9 cellular contexts compared by ENCODE assay signal in the genomic region with DNA sequence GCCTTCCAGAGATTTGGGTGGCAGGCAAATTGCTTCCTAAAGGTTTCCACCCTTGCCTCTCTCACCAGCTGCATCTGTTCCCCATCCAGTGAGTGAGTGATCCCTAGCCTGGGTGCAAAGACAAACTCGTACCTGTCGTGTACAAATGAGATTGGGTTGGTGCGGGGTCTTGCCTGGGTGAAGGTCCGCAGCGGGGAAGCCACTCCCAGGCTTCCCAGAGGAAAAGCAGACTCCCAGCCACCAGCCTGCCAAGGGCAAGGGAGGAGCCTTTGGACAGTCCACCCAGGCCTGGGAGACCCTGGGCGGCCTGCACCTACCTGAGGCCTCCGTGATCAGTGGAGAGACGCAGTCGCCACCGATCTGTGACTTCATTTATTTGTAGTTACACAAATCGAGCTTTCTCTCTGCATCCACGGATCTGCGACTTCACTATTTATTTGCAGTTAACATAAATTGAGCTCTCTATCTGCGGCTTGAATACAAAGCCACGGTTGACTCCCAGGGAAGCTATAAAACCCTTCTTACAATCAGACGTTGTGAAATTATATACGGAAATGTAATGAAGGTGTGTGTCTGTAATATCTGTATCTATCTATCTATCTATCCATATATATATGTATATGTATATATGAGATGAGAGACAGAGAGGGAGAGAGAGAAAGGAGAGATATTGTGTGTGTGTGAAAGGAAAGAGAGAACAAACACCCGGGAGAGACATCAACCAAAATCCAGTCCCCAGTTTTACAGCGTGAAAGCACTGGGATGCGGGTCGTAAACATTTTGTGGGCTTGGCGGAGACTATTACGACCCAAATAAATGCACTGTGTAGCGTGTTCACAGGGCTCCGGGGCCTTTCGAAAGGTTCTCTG. TPM values are rescaled to one million over a fixed set of nuclear protein-coding genes. Genes with fewer than 3 reads are reported as not detected.
DNase-seq lines count a peak whose midpoint lies in the region; ATAC-seq, FAIRE-seq and TF ChIP-seq lines count a peak whose summit lies in the region.
"Had no signal": no experiment of that assay in that cellular context is flagged by ENCODE, and none has a peak within 500 bp of the region (broad histone marks: within the 10 kb centered on the region; RNA-seq: fewer than 3 reads in every experiment).

No MANE protein-coding gene starts in this region.

- peaks cover 6 to 7% of the 10 kb centered on the region in 2 donors for H3K4me1 ChIP-seq in kidney (ENCODE audit: control insufficient read depth in 1 of 2, insufficient read depth in 1 of 2, low read depth in 1 of 2, low read length in 2 of 2)

- H3K4me3 ChIP-seq in kidney (ENCODE audit: low read length in 2 of 2): peak overlapping the region; percentile 77 to 86

- H3K9ac ChIP-seq in kidney (ENCODE audit: low read length in 2 of 2): peak overlapping the region; percentile 76 to 77

- peak overlapping the region; percentile 96 to 98 for H3K27ac ChIP-seq in kidney (ENCODE audit: low read depth in 2 of 2, low read length in 2 of 2)
- H3K27ac ChIP-seq: body of pancreas had no signal

- peaks cover 30% of the 10 kb centered on the region for H3K4me1 Mint-ChIP-seq in activated CD4-positive, alpha-beta T cell treated with anti-CD3 and anti-CD28 coated beads for 36 hours
- H3K4me1 Mint-ChIP-seq in activated T-cell treated with anti-CD3 and anti-CD28 coated beads, Interleukin-2, amount 50 U/mL, for 4 hours (ENCODE audit: low read depth): peaks cover 30% of the 10 kb centered on the region
- peaks cover 67% of the 10 kb centered on the region for H3K4me1 Mint-ChIP-seq in stimulated activated naive CD8-positive, alpha-beta T cell treated with anti-CD3 and anti-CD28 coated beads, Interleukin-15, amount 100 ng/mL, for 72 hours

- no peak for FAIRE-seq in kidney (lab: Jason Lieb, UNC)

- intact Hi-C loops in activated CD4-positive, alpha-beta T cell treated with anti-CD3 and anti-CD28 coated beads for 36 hours (cut with DNase I, micrococcal nuclease): loop anchor here (2.0 to 5.0 kb wide), 4 partner anchors 39 to 791 kb away; a partner anchor contains a TSS
- intact Hi-C loops in kidney (cut with DNase I): loop anchor here (10.0 kb wide), 1 partner anchor 785 kb away; no protein-coding TSS in a partner anchor

- H3K27ac Mint-ChIP-seq in activated CD4-positive, alpha-beta T cell treated with anti-CD3 and anti-CD28 coated beads for 36 hours: no peak overlapping the region
- H3K27ac Mint-ChIP-seq in stimulated activated naive CD8-positive, alpha-beta T cell treated with anti-CD3 and anti-CD28 coated beads, Interleukin-15, amount 100 ng/mL, for 72 hours: no peak overlapping the region

- POLR2A ChIA-PET in activated CD4-positive, alpha-beta T cell treated with anti-CD3 and anti-CD28 coated beads for 36 hours (lab: Charles Lee): no interaction called here

- no peaks in the 10 kb centered on the region for H3K9me3 Mint-ChIP-seq in activated CD4-positive, alpha-beta T cell treated with anti-CD3 and anti-CD28 coated beads for 36 hours (ENCODE audit: low read depth)
- H3K9me3 Mint-ChIP-seq in activated T-cell treated with anti-CD3 and anti-CD28 coated beads, Interleukin-2, amount 50 U/mL, for 4 hours: no peaks in the 10 kb centered on the region
- no peaks in the 10 kb centered on the region for H3K9me3 Mint-ChIP-seq in stimulated activated naive CD8-positive, alpha-beta T cell treated with anti-CD3 and anti-CD28 coated beads, Interleukin-15, amount 100 ng/mL, for 72 hours

- CTCF ChIA-PET in activated CD4-positive, alpha-beta T cell treated with anti-CD3 and anti-CD28 coated beads for 36 hours (lab: Charles Lee): interaction anchor here (0.8 to 1.7 kb wide), 12 partner anchors 9 to 1308 kb away, joined by 3 to 6 read pairs (median 4); no protein-coding TSS in a partner anchor

- no peaks in the 10 kb centered on the region for H3K36me3 Mint-ChIP-seq in activated CD4-positive, alpha-beta T cell treated with anti-CD3 and anti-CD28 coated beads for 36 hours (ENCODE audit: low read depth)
- no peaks in the 10 kb centered on the region for H3K36me3 Mint-ChIP-seq in activated T-cell treated with anti-CD3 and anti-CD28 coated beads, Interleukin-2, amount 50 U/mL, for 4 hours (ENCODE audit: insufficient read depth)

- peaks cover 0 to 5% of the 10 kb centered on the region in 2 donors for H3K36me3 ChIP-seq in kidney (ENCODE audit: control insufficient read depth in 1 of 2, insufficient read depth in 2 of 2, low read length in 2 of 2)

- peaks cover 79% of the 10 kb centered on the region for H3K27me3 Mint-ChIP-seq in activated CD4-positive, alpha-beta T cell treated with anti-CD3 and anti-CD28 coated beads for 36 hours
- peaks cover 82% of the 10 kb centered on the region for H3K27me3 Mint-ChIP-seq in activated T-cell treated with anti-CD3 and anti-CD28 coated beads, Interleukin-2, amount 50 U/mL, for 4 hours (ENCODE audit: low read depth)
- H3K27me3 Mint-ChIP-seq in stimulated activated naive CD8-positive, alpha-beta T cell treated with anti-CD3 and anti-CD28 coated beads, Interleukin-15, amount 100 ng/mL, for 72 hours: peaks cover 99% of the 10 kb centered on the region

- ATAC-seq in activated CD4-positive, alpha-beta T cell treated with anti-CD3 and anti-CD28 coated beads for 36 hours: no peak
- no peak for ATAC-seq in activated T-cell treated with anti-CD3 and anti-CD28 coated beads, Interleukin-2, amount 50 U/mL, for 4 hours
- ATAC-seq in stimulated activated naive CD8-positive, alpha-beta T cell treated with anti-CD3 and anti-CD28 coated beads, Interleukin-15, amount 100 ng/mL, for 72 hours: no peak
- ATAC-seq in GM19324 (IDR thresholded peaks at IDR 0.05; ENCODE audit: low FRiP score, unreplicated experiment) (no peak), GM21825 (IDR thresholded peaks at IDR 0.05; ENCODE audit: unreplicated experiment) (no peak)

- TF ChIP-seq CTCF in kidney (IDR thresholded peaks at IDR 0.05; ENCODE audit: borderline replicate concordance, extremely low read depth, insufficient read depth): no peak

- no peaks in the 10 kb centered on the region for H3K9me3 ChIP-seq in kidney (ENCODE audit: control insufficient read depth in 1 of 2, low read length in 2 of 2)
- H3K9me3 ChIP-seq: body of pancreas had no signal

- peak overlapping the region; percentile 4 for H3K4me3 Mint-ChIP-seq in activated CD4-positive, alpha-beta T cell treated with anti-CD3 and anti-CD28 coated beads for 36 hours
- H3K4me3 Mint-ChIP-seq in activated T-cell treated with anti-CD3 and anti-CD28 coated beads, Interleukin-2, amount 50 U/mL, for 4 hours: peak overlapping the region; percentile 46
- peak overlapping the region; percentile 58 to 73 for H3K4me3 Mint-ChIP-seq in stimulated activated naive CD8-positive, alpha-beta T cell treated with anti-CD3 and anti-CD28 coated beads, Interleukin-15, amount 100 ng/mL, for 72 hours

- DNase-seq in activated CD4-positive, alpha-beta T cell treated with anti-CD3 and anti-CD28 coated beads for 36 hours: no peak
- DNase-seq in activated CD4-positive, alpha-beta T cell treated with anti-CD3 and anti-CD28 coated beads, Interleukin-2, amount 50 U/mL, for 48 hours: no peak
- DNase-seq in activated T-cell treated with anti-CD3 and anti-CD28 coated beads, Interleukin-2, amount 50 U/mL, for 4 hours: no peak
- DNase-seq in kidney: peak; percentile 79
- no peak for DNase-seq in stimulated activated naive CD8-positive, alpha-beta T cell treated with anti-CD3 and anti-CD28 coated beads, Interleukin-15, amount 100 ng/mL, for 72 hours
- no peak for DNase-seq in pons (ENCODE audit: low spot score)

RNA-seq across cellular contexts. Expression of a gene that starts 3.0 kb away (rescaled TPM):
- not detected for total RNA-seq in activated CD4-positive, alpha-beta T cell treated with anti-CD3 and anti-CD28 coated beads for 36 hours
- total RNA-seq in activated T-cell treated with anti-CD3 and anti-CD28 coated beads, Interleukin-2, amount 50 U/mL, for 4 hours: not detected
- 31.3 TPM for total RNA-seq in kidney
- polyA plus RNA-seq in kidney (ENCODE audit: insufficient read depth, low read depth, low replicate concordance): 23.8 TPM

RNA-seq across cellular contexts. Expression of a gene that starts 5.8 kb away (rescaled TPM):
- not detected for total RNA-seq in activated CD4-positive, alpha-beta T cell treated with anti-CD3 and anti-CD28 coated beads for 36 hours
- total RNA-seq in activated T-cell treated with anti-CD3 and anti-CD28 coated beads, Interleukin-2, amount 50 U/mL, for 4 hours: under 1 TPM in 2 of 3 donors, not detected in 1; 0.28 to 0.76 TPM
- 36.8 TPM for total RNA-seq in kidney
- polyA plus RNA-seq in kidney (ENCODE audit: insufficient read depth, low read depth, low replicate concordance): 36.7 TPM
- total RNA-seq: body of pancreas had no signal

RNA-seq across cellular contexts. Expression of a gene that starts 7.1 kb away (rescaled TPM):
- total RNA-seq in activated CD4-positive, alpha-beta T cell treated with anti-CD3 and anti-CD28 coated beads for 36 hours: not detected
- total RNA-seq in activated T-cell treated with anti-CD3 and anti-CD28 coated beads, Interleukin-2, amount 50 U/mL, for 4 hours: not detected
- total RNA-seq in kidney: 21.2 TPM
- 6.3 TPM for polyA plus RNA-seq in kidney (ENCODE audit: insufficient read depth, low read depth, low replicate concordance)

RNA-seq across cellular contexts. Expression of a gene that starts 11.9 kb away (rescaled TPM):
- not detected for total RNA-seq in activated CD4-positive, alpha-beta T cell treated with anti-CD3 and anti-CD28 coated beads for 36 hours
- not detected for total RNA-seq in activated T-cell treated with anti-CD3 and anti-CD28 coated beads, Interleukin-2, amount 50 U/mL, for 4 hours
- 22.0 TPM for total RNA-seq in kidney
- 1.1 TPM for polyA plus RNA-seq in kidney (ENCODE audit: insufficient read depth, low read depth, low replicate concordance)
- total RNA-seq: body of pancreas had no signal

RNA-seq across cellular contexts. Expression of a gene that starts 14.6 kb away (rescaled TPM):
- total RNA-seq in activated CD4-positive, alpha-beta T cell treated with anti-CD3 and anti-CD28 coated beads for 36 hours: not detected
- under 1 TPM; 0.08 to 0.14 (median 0.10) TPM for total RNA-seq in activated T-cell treated with anti-CD3 and anti-CD28 coated beads, Interleukin-2, amount 50 U/mL, for 4 hours
- 16.3 TPM for total RNA-seq in kidney
- 17.9 TPM for polyA plus RNA-seq in kidney (ENCODE audit: insufficient read depth, low read depth, low replicate concordance)

Comparison
In these comparisons a context has a peak if more than half of its experiments do, and no peak if none do; other contexts are left out.
1. H3K4me3 Mint-ChIP-seq: peak in every context shown above with its lines; median percentile 66 in stimulated activated naive CD8-positive, alpha-beta T cell treated with anti-CD3 and anti-CD28 coated beads, Interleukin-15, amount 100 ng/mL, for 72 hours; 46 in activated T-cell treated with anti-CD3 and anti-CD28 coated beads, Interleukin-2, amount 50 U/mL, for 4 hours; 4 in activated CD4-positive, alpha-beta T cell treated with anti-CD3 and anti-CD28 coated beads for 36 hours.
2. RNA of a gene that starts 3.0 kb away (total RNA-seq): 31.3 TPM in kidney (single experiment); not detected in activated CD4-positive, alpha-beta T cell treated with anti-CD3 and anti-CD28 coated beads for 36 hours and not detected in activated T-cell treated with anti-CD3 and anti-CD28 coated beads, Interleukin-2, amount 50 U/mL, for 4 hours; every median in the first group is over 10 times any median in the second.
3. RNA of a gene that starts 5.8 kb away (total RNA-seq): 36.8 TPM in kidney (single experiment); 0.28 to 0.76 TPM in activated T-cell treated with anti-CD3 and anti-CD28 coated beads, Interleukin-2, amount 50 U/mL, for 4 hours and not detected in activated CD4-positive, alpha-beta T cell treated with anti-CD3 and anti-CD28 coated beads for 36 hours; every median in the first group is over 10 times any median in the second.
4. RNA of a gene that starts 7.1 kb away (total RNA-seq): 21.2 TPM in kidney (single experiment); not detected in activated T-cell treated with anti-CD3 and anti-CD28 coated beads, Interleukin-2, amount 50 U/mL, for 4 hours and not detected in activated CD4-positive, alpha-beta T cell treated with anti-CD3 and anti-CD28 coated beads for 36 hours; every median in the first group is over 10 times any median in the second.